Comparison of ENCODE assay signal across 27 cellular contexts in genomic region chr16:7377231-7377630, GRCh38. TPM values are rescaled to one million over a fixed set of nuclear protein-coding genes. Genes with fewer than 3 reads are reported as not detected.
A peak's percentile ranks its signal among the peaks of the same experiment; 100 is the strongest.
DNase-seq lines count a peak whose midpoint lies in the region; ATAC-seq and TF ChIP-seq lines count a peak whose summit lies in the region.
"Had no signal": no experiment of that assay in that cellular context is flagged by ENCODE, and none has a peak within 500 bp of the region (broad histone marks: within the 10 kb centered on the region; RNA-seq: fewer than 3 reads in every experiment).

No MANE protein-coding gene starts in this region.

- H3K4me1 ChIP-seq in left ventricle myocardium inferior (peaks cover 83% of the 10 kb centered on the region), psoas muscle (peaks cover 84% of the 10 kb centered on the region), skeletal muscle tissue (ENCODE audit: control insufficient read depth in 3 of 3, insufficient read depth in 3 of 3, low read length in 3 of 3) (peaks cover 24 to 52% (median 34%) of the 10 kb centered on the region in 3 donors)
- H3K4me1 ChIP-seq: BE2C, BLaER1 had no signal

- TF ChIP-seq CTCF in left ventricle myocardium inferior (IDR thresholded peaks at IDR 0.05; ENCODE audit: borderline replicate concordance) = no peak
- TF ChIP-seq CTCF in psoas muscle (IDR thresholded peaks at IDR 0.05) = no peak

- intact Hi-C loops in left ventricle myocardium inferior (cut with micrococcal nuclease) (no loop called here), left ventricle myocardium superior (cut with micrococcal nuclease) (no loop called here), psoas muscle (cut with DNase I) (no loop called here)

- no peak for ATAC-seq in left ventricle myocardium superior
- ATAC-seq in psoas muscle = peak; percentile 14 to 52 (median 38)
- ATAC-seq: GM12878 had no signal

- H3K27ac ChIP-seq in left ventricle myocardium inferior (replicated peaks) (peak overlapping the region; percentile 79), psoas muscle (peak overlapping the region; percentile 78), skeletal muscle tissue (ENCODE audit: low read depth, low read length) (peak overlapping the region; percentile 64)
- H3K27ac ChIP-seq: 22Rv1, BLaER1 had no signal

- H3K36me3 ChIP-seq in left ventricle myocardium inferior (no peaks in the 10 kb centered on the region), psoas muscle (ENCODE audit: insufficient read depth in 1 of 2, low read depth in 1 of 2) (no peaks in the 10 kb centered on the region), skeletal muscle tissue (ENCODE audit: control insufficient read depth in 3 of 3, insufficient read depth in 3 of 3, low read length in 3 of 3) (no peaks in the 10 kb centered on the region)
- H3K36me3 ChIP-seq: BE2C, BLaER1 had no signal

- no peak overlapping the region for H3K9ac ChIP-seq in skeletal muscle tissue (ENCODE audit: low read depth in 1 of 3, low read length in 3 of 3)
- H3K9ac ChIP-seq: BLaER1 had no signal

- DNase-seq in left ventricle myocardium inferior (no peak), left ventricle myocardium superior (no peak), psoas muscle (no peak), dermis blood vessel endothelial cell (no peak), A172 (ENCODE audit: low spot score) (no peak)
- DNase-seq: ACHN; BE2C; C1 segment of cervical spinal cord; CD4-positive, alpha-beta memory T cell; CD4-positive, CD25-positive, alpha-beta regulatory T cell; CD8-positive, alpha-beta memory T cell; COR-L47; DMS 273 treated with DMSO at 0.1 percent for 48 hours; DMS153; DMS53; DMS79; DND-41; EL; GDM1 had no signal

- H3K27me3 ChIP-seq in left ventricle myocardium inferior (ENCODE audit: low read depth) (no peaks in the 10 kb centered on the region), psoas muscle (ENCODE audit: insufficient read depth in 3 of 3, low read length in 2 of 3) (no peaks in the 10 kb centered on the region), skeletal muscle tissue (ENCODE audit: control insufficient read depth in 3 of 3, insufficient read depth in 3 of 3, low read length in 3 of 3) (no peaks in the 10 kb centered on the region)
- H3K27me3 ChIP-seq: BE2C, BLaER1 had no signal

- H3K9me3 ChIP-seq in left ventricle myocardium inferior (replicated peaks) (no peaks in the 10 kb centered on the region), psoas muscle (no peaks in the 10 kb centered on the region), skeletal muscle tissue (ENCODE audit: control insufficient read depth in 3 of 3, low read length in 3 of 3) (no peaks in the 10 kb centered on the region)
- H3K9me3 ChIP-seq: BE2C, BLaER1 had no signal

- H3K4me3 ChIP-seq in left ventricle myocardium inferior (no peak overlapping the region), psoas muscle (no peak overlapping the region), skeletal muscle tissue (ENCODE audit: low read length in 3 of 3) (no peak overlapping the region)
- H3K4me3 ChIP-seq: BLaER1, GM12878 had no signal

- WGBS in psoas muscle, 3 donors = 56 to 72% (median 56%) methylated on average over 5 of the region's 5 CpGs

RNA-seq across cellular contexts. Expression of gene RBFOX1, which starts 44.6 kb away (rescaled TPM):
- total RNA-seq in left ventricle myocardium inferior (71.8 TPM), left ventricle myocardium superior (79.4 TPM), psoas muscle (100 to 1,000 TPM; 113 to 141 (median 127) TPM), skeletal muscle tissue (26.1 TPM), dermis blood vessel endothelial cell (not detected in 2 replicates)
- polyA plus RNA-seq in psoas muscle = 10 to 100 TPM in 2 of 3 donors, 1 to 10 TPM in 1; 2.8 to 43.8 (median 40.1) TPM
- not detected in 2 replicates for total RNA-seq in A172 (2014; rRNA removed; shearing (Covaris generic))
- total RNA-seq: CD4-positive, alpha-beta memory T cell; CD4-positive, CD25-positive, alpha-beta regulatory T cell; CD8-positive, alpha-beta memory T cell; Daoy; G401; GM12878 had no signal
- polyA plus RNA-seq: AG04450; CD14-positive monocyte; CD4-positive, alpha-beta memory T cell; CD4-positive, CD25-positive, alpha-beta regulatory T cell; CD8-positive, alpha-beta memory T cell had no signal

Comparison
In these comparisons a context has a peak if more than half of its experiments do, and no peak if none do; other contexts are left out.
1. RNA of gene RBFOX1, which starts 44.6 kb away (total RNA-seq): 113 to 141 TPM in psoas muscle, 79.4 TPM in left ventricle myocardium superior (single experiment), 71.8 TPM in left ventricle myocardium inferior (single experiment) and 26.1 TPM in skeletal muscle tissue (single experiment); not detected in dermis blood vessel endothelial cell and not detected in A172; every median in the first group is over 10 times any median in the second.
2. Peak in every context shown above with its lines, with median percentiles within 50 percentile points of each other: H3K27ac ChIP-seq.